ENCODE assay signal across 8 cellular contexts in genomic region chr6:17580518-17581048, GRCh38. TPM values are rescaled to one million over a fixed set of nuclear protein-coding genes. Genes with fewer than 3 reads are reported as not detected.
DNase-seq lines count a peak whose midpoint lies in the region; TF ChIP-seq lines count a peak whose summit lies in the region.

No MANE protein-coding gene starts in this region.

- H3K4me3 ChIP-seq in MG63: peak overlapping the region; percentile 34
- peak overlapping the region; percentile 57 for H3K4me3 ChIP-seq in astrocyte of the cerebellum (ENCODE audit: low read depth, low read length)

- BruUV-seq in Calu3 (replicated peaks; lab: Mats Ljungman, UMichigan): no TSS peak

- H3K4me1 Mint-ChIP-seq in Calu3 (ENCODE audit: low read depth, unreplicated experiment): peaks cover 7% of the 10 kb centered on the region
- peaks cover 19% of the 10 kb centered on the region in 2 donors for H3K4me1 Mint-ChIP-seq in immature natural killer cell

- H3K9me3 Mint-ChIP-seq in Calu3 (ENCODE audit: low read depth, unreplicated experiment): peaks cover 5% of the 10 kb centered on the region
- H3K9me3 Mint-ChIP-seq in immature natural killer cell: peaks cover 0 to 8% (median 4%) of the 10 kb centered on the region in 6 donors

- CTCF ChIA-PET in Calu3 (lab: Charles Lee): no interaction called here

- in situ Hi-C loops in astrocyte of the cerebellum (cut with HindIII; ENCODE audit: low sequenced_read_pairs): no loop called here

- H3K9me3 ChIP-seq in MG63: peaks cover 6% of the 10 kb centered on the region; the same call in 1 of the 2 replicates

- no peak for TF ChIP-seq CTCF in Calu3 (IDR thresholded peaks at IDR 0.05; ENCODE audit: unreplicated experiment)
- TF ChIP-seq CTCF in astrocyte of the cerebellum (IDR thresholded peaks at IDR 0.05; ENCODE audit: low read depth, low read length, missing control alignments): no peak

- H3K36me3 Mint-ChIP-seq in Calu3 (ENCODE audit: insufficient read depth, unreplicated experiment): no peaks in the 10 kb centered on the region
- peaks cover 0 to 5% (median 0%) of the 10 kb centered on the region in 3 donors for H3K36me3 Mint-ChIP-seq in immature natural killer cell

- H3K27me3 Mint-ChIP-seq in Calu3 (ENCODE audit: unreplicated experiment) (no peaks in the 10 kb centered on the region), immature natural killer cell (ENCODE audit: low read depth in 3 of 3) (peaks cover 4 to 7% (median 4%) of the 10 kb centered on the region in 3 donors)

- no peaks in the 10 kb centered on the region for H3K36me3 ChIP-seq in MG63

- H3K27ac Mint-ChIP-seq in Calu3 (ENCODE audit: unreplicated experiment): no peak overlapping the region
- peak overlapping the region in 2 of 6 donors; percentile 29 to 42 for H3K27ac Mint-ChIP-seq in immature natural killer cell

- H3K4me3 Mint-ChIP-seq in Calu3 (ENCODE audit: low read depth, unreplicated experiment) (peak overlapping the region; percentile 80), immature natural killer cell (peak overlapping the region; percentile 61 to 85 (median 78))

- DNase-seq in Calu3 (peak; percentile 20), MG63 (peak; percentile 32), astrocyte of the cerebellum (ENCODE audit: low read depth) (peak; percentile 11), immature natural killer cell (peak in 2 of 3 donors; percentile 29 to 35), NCI-H748 treated with DMSO at 0.1 percent for 48 hours (lab: John Stamatoyannopoulos, UW) (no peak), dedifferentiated amniotic fluid mesenchymal stem cell (ENCODE audit: extremely low spot score) (no peak), amniotic stem cell (lab: John Stamatoyannopoulos, UW) (no peak)
- DNase-seq in stimulated activated CD4-positive, alpha-beta T cell treated with anti-CD3 and anti-CD28 coated beads, Interleukin-4, amount 100 ng/mL, for 1 hour: peak; percentile 45

- intact Hi-C loops in Calu3 (cut with micrococcal nuclease; ENCODE audit: unreplicated experiment): loop anchor here (5.0 kb wide), 2 partner anchors 222 to 298 kb away; partner anchors contain the start of gene RBM24

- H3K27me3 ChIP-seq in MG63: no peaks in the 10 kb centered on the region

RNA-seq across cellular contexts. Expression of gene FAM8A1, which starts 19.5 kb away (rescaled TPM):
- total RNA-seq in Calu3 (2022): 11.6 and 11.8 TPM in 2 replicates
- 4.8 and 12.9 TPM in 2 replicates for total RNA-seq in MG63 (2014; rRNA removed; shearing (Covaris generic); ENCODE audit: low replicate concordance)
- polyA plus RNA-seq in immature natural killer cell: 10 to 100 TPM in 2 of 3 donors, 1 to 10 TPM in 1; 5.8 to 18.7 (median 12.0) TPM

Comparison
In these comparisons a context has a peak if more than half of its experiments do, and no peak if none do; other contexts are left out.
1. DNase-seq: peak in Calu3 (single experiment), MG63 (single experiment), astrocyte of the cerebellum (single experiment), immature natural killer cell (2 of 3) and stimulated activated CD4-positive, alpha-beta T cell treated with anti-CD3 and anti-CD28 coated beads, Interleukin-4, amount 100 ng/mL, for 1 hour (single experiment); none in NCI-H748 treated with DMSO at 0.1 percent for 48 hours (single experiment), dedifferentiated amniotic fluid mesenchymal stem cell (single experiment) and amniotic stem cell (single experiment).